Comparison of ENCODE assay signal across 28 cellular contexts in genomic region chr4:151736367-151736766, GRCh38.
"Had no signal": no experiment of that assay in that cellular context is flagged by ENCODE, and none has a peak within 500 bp of the region (broad histone marks: within the 10 kb centered on the region; RNA-seq: fewer than 3 reads in every experiment).

No MANE protein-coding gene starts in this region.

- H3K36me3 ChIP-seq: neural progenitor cell, ovary, right lobe of liver, thoracic aorta, thyroid gland had no signal

- H3K27me3 Mint-ChIP-seq: progenitor cell of endocrine pancreas; stimulated activated naive B cell treated with anti-CD40 and anti-IgM and Interleukin-4, amounts not matched to agents 10 μg/mL and 1 μg/mL and 100 μg/mL, for 72 hours; stimulated activated naive CD8-positive, alpha-beta T cell treated with anti-CD3 and anti-CD28 coated beads, Interleukin-15, Interleukin-2, amounts not matched to agents 100 ng/mL and 50 ng/mL, for 24 hours had no signal

- H3K4me3 Mint-ChIP-seq: natural killer cell; nephron; neural progenitor cell; stimulated activated effector memory CD8-positive, alpha-beta T cell treated with anti-CD3 and anti-CD28 coated beads, Interleukin-12 subunit alpha, Interleukin-12 subunit beta, amount 100 ng/mL, for 72 hours; stimulated activated naive B cell treated with anti-CD40 and anti-IgM and Interleukin-4, amounts not matched to agents 10 μg/mL and 1 μg/mL and 100 μg/mL, for 72 hours; stimulated activated naive CD8-positive, alpha-beta T cell treated with anti-CD3 and anti-CD28 coated beads, Interleukin-15, Interleukin-2, amounts not matched to agents 100 ng/mL and 50 ng/mL, for 24 hours had no signal

- H3K27me3 ChIP-seq: neural progenitor cell, ovary, right lobe of liver, sigmoid colon, stomach, thyroid gland, tibial nerve, upper lobe of left lung, vagina had no signal

- H3K27ac Mint-ChIP-seq: natural killer cell; nephron; neural progenitor cell; progenitor cell of endocrine pancreas; stimulated activated effector memory CD8-positive, alpha-beta T cell treated with anti-CD3 and anti-CD28 coated beads, Interleukin-12 subunit alpha, Interleukin-12 subunit beta, amount 100 ng/mL, for 72 hours; stimulated activated naive B cell treated with anti-CD40 and anti-IgM and Interleukin-4, amounts not matched to agents 10 μg/mL and 1 μg/mL and 100 μg/mL, for 72 hours; stimulated activated naive CD8-positive, alpha-beta T cell treated with anti-CD3 and anti-CD28 coated beads, Interleukin-15, Interleukin-2, amounts not matched to agents 100 ng/mL and 50 ng/mL, for 24 hours had no signal

- DNase-seq: natural killer cell; occipital lobe; ovary; posterior cingulate gyrus; psoas muscle; right cardiac atrium; right lobe of liver; sigmoid colon; small intestine; stimulated activated CD4-positive, alpha-beta T cell treated with anti-CD3 and anti-CD28 coated beads, Interleukin-15, amount 100 ng/mL, for 24 hours; stimulated activated CD4-positive, alpha-beta T cell treated with anti-CD3 and anti-CD28 coated beads, Interleukin-2, amount 100 ng/mL, for 24 hours; stimulated activated CD4-positive, alpha-beta T cell treated with anti-CD3 and anti-CD28 coated beads, Interleukin-2, amount 100 ng/mL, for 48 hours; stimulated activated CD4-positive, alpha-beta T cell treated with anti-CD3 and anti-CD28 coated beads, Interleukin-4, amount 100 ng/mL, for 24 hours; stimulated activated naive B cell treated with anti-CD40 and anti-IgM and Interleukin-4, amounts not matched to agents 10 μg/mL and 1 μg/mL and 100 μg/mL, for 72 hours; stimulated activated naive CD4-positive, alpha-beta T cell treated with Interleukin-2 at 50 U/mL for 16 hours; stomach; thyroid gland; trophoblast cell; upper lobe of left lung had no signal

- FAIRE-seq: small intestine, urothelium cell line had no signal

- H3K4me3 ChIP-seq: neural progenitor cell, ovary, psoas muscle, right lobe of liver, sigmoid colon, stomach, thoracic aorta, thyroid gland, tibial nerve, upper lobe of left lung, vagina had no signal

- H3K4me1 Mint-ChIP-seq: nephron, neural progenitor cell had no signal

- ATAC-seq: natural killer cell; psoas muscle; right cardiac atrium; right lobe of liver; stimulated activated effector memory CD8-positive, alpha-beta T cell treated with anti-CD3 and anti-CD28 coated beads, Interleukin-12 subunit alpha, Interleukin-12 subunit beta, amount 100 ng/mL, for 72 hours; stimulated activated naive B cell treated with anti-CD40 and anti-IgM and Interleukin-4, amounts not matched to agents 10 μg/mL and 1 μg/mL and 100 μg/mL, for 72 hours had no signal
